In the genomic region with DNA sequence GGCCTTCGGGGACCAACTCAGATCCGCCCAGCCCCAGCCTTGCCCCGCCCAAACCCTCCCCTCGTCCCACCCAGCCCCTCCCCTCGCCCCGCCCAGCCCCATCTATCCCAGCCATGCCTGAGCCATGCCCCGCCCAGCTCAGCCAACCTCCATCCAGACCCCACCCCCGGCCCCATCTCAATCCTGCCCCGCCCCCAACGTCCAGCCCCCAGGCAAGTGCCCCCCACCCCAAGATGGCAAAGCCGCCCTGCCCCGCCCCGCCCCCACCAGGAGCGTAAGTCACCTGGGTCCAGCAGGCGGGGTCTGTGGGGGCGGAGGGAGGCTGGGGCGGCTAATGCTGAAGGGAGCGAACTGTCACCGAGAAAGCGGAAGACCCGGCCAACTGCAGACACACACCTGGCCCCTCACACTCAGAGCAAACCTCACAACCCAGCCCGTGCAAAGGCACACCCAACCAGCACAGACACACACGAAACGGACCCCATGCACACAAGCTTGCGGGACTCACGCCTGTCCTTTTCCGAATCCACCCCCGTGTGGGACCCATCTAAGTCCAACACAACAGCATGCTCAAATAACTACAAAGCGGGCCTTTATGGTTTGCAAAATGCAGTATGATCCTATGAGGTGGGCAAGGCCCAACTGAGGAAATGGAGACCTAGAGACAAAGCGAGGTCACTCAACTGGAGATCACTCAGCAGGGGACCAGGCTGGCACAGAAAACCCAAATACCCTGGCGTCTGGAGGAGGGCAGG, we compare ENCODE assay signal across 8 cellular contexts. TPM values are rescaled to one million over a fixed set of nuclear protein-coding genes. Genes with fewer than 3 reads are reported as not detected.
DNase-seq lines count a peak whose midpoint lies in the region; ATAC-seq and TF ChIP-seq lines count a peak whose summit lies in the region.

No MANE protein-coding gene starts in this region.

- H3K4me3 ChIP-seq in GM23338 (peak overlapping the region; percentile 64), foreskin fibroblast (ENCODE audit: low read depth in 1 of 2, low read length in 2 of 2) (peak overlapping the region; percentile 48 to 52), prostate gland (peak overlapping the region in 1 of 2 donors; percentile 42)

- peak overlapping the region; percentile 92 for H3K4me2 ChIP-seq in GM23338

- H3K27ac Mint-ChIP-seq in GM23338 = peak overlapping the region; percentile 12
- H3K27ac Mint-ChIP-seq in activated T-helper 2 cell treated with anti-CD3 and anti-CD28 coated beads, Interferon-gamma antibody, Interleukin-2, Interleukin-4, amounts not matched to agents 10 μg/mL and 5 μg/mL and 100 μg/mL, durations not matched to agents 14 hours and 24 hours and 36 hours = peak overlapping the region; percentile 92

- peaks cover 20% of the 10 kb centered on the region for H3K4me1 Mint-ChIP-seq in GM23338
- H3K4me1 Mint-ChIP-seq in activated T-helper 2 cell treated with anti-CD3 and anti-CD28 coated beads, Interferon-gamma antibody, Interleukin-2, Interleukin-4, amounts not matched to agents 10 μg/mL and 5 μg/mL and 100 μg/mL, durations not matched to agents 14 hours and 24 hours and 36 hours (ENCODE audit: low read depth) = peaks cover 42% of the 10 kb centered on the region

- no peaks in the 10 kb centered on the region; the same call in 1 of the 3 replicates for H3K9me3 Mint-ChIP-seq in GM23338
- no peaks in the 10 kb centered on the region for H3K9me3 Mint-ChIP-seq in activated T-helper 2 cell treated with anti-CD3 and anti-CD28 coated beads, Interferon-gamma antibody, Interleukin-2, Interleukin-4, amounts not matched to agents 10 μg/mL and 5 μg/mL and 100 μg/mL, durations not matched to agents 14 hours and 24 hours and 36 hours

- H3K79me2 ChIP-seq in GM23338 (replicated peaks; ENCODE audit: insufficient read depth) = no peaks in the 10 kb centered on the region

- 12% methylated on average over 24 of the region's 31 CpGs for WGBS in prostate gland

- ATAC-seq in GM23338 (peak; percentile 50), GM19463 (IDR thresholded peaks at IDR 0.05; ENCODE audit: unreplicated experiment) (no peak)

- H3K4me1 ChIP-seq in GM23338 (ENCODE audit: insufficient read depth) (peaks cover 17% of the 10 kb centered on the region), prostate gland (replicated peaks) (no peaks in the 10 kb centered on the region)

- TF ChIP-seq CTCF in GM23338 (conservative IDR thresholded peaks at IDR 0.05; ENCODE audit: low read depth in 2 of 2) (no peak), foreskin fibroblast (IDR thresholded peaks at IDR 0.05; ENCODE audit: low read depth, low read length) (no peak), prostate gland (IDR thresholded peaks at IDR 0.05) (no peak)

- peaks cover 2% of the 10 kb centered on the region for H4K20me1 ChIP-seq in GM23338 (replicated peaks; ENCODE audit: insufficient read depth)

- peak overlapping the region; percentile 82 for H3K4me3 Mint-ChIP-seq in GM23338
- H3K4me3 Mint-ChIP-seq in activated T-helper 2 cell treated with anti-CD3 and anti-CD28 coated beads, Interferon-gamma antibody, Interleukin-2, Interleukin-4, amounts not matched to agents 10 μg/mL and 5 μg/mL and 100 μg/mL, durations not matched to agents 14 hours and 24 hours and 36 hours (ENCODE audit: low read depth) = peak overlapping the region; percentile 71

- peaks cover 18% of the 10 kb centered on the region for H3F3A ChIP-seq in GM23338 (replicated peaks; ENCODE audit: low read depth)

- intact Hi-C loops in activated T-helper 2 cell treated with anti-CD3 and anti-CD28 coated beads, Interferon-gamma antibody, Interleukin-2, Interleukin-4, amounts not matched to agents 10 μg/mL and 5 μg/mL and 100 μg/mL, durations not matched to agents 14 hours and 24 hours and 36 hours (cut with micrococcal nuclease) = loop anchor here (1.0 to 10.0 kb wide), 3 partner anchors 11 to 1085 kb away; partner anchors contain the start of genes CNNM2, NFKB2 and OGA
- intact Hi-C loops in prostate gland (cut with DNase I) = no loop called here

- peaks cover 3% of the 10 kb centered on the region; the same call in 1 of the 3 replicates for H3K36me3 Mint-ChIP-seq in GM23338 (ENCODE audit: low read depth)
- H3K36me3 Mint-ChIP-seq in activated T-helper 2 cell treated with anti-CD3 and anti-CD28 coated beads, Interferon-gamma antibody, Interleukin-2, Interleukin-4, amounts not matched to agents 10 μg/mL and 5 μg/mL and 100 μg/mL, durations not matched to agents 14 hours and 24 hours and 36 hours (ENCODE audit: low read depth) = peaks cover 2% of the 10 kb centered on the region

- no peak for TF ChIP-seq POLR2A in prostate gland (IDR thresholded peaks at IDR 0.05)

- H2AFZ ChIP-seq in GM23338 = peak overlapping the region; percentile 47; the same call in 1 of the 2 replicates

- DNase-seq in COLO668 (lab: John Stamatoyannopoulos, UW; ENCODE audit: unreplicated experiment) = peak; percentile 4
- peak; percentile 90 for DNase-seq in GM23338 (ENCODE audit: low spot score)
- peak; percentile 76 for DNase-seq in NCI-H2227 (lab: John Stamatoyannopoulos, UW; ENCODE audit: unreplicated experiment)
- peak; percentile 54 for DNase-seq in activated T-helper 2 cell treated with anti-CD3 and anti-CD28 coated beads, Interferon-gamma antibody, Interleukin-2, Interleukin-4, amounts not matched to agents 10 μg/mL and 5 μg/mL and 100 μg/mL, durations not matched to agents 14 hours and 24 hours and 36 hours (ENCODE audit: low spot score)
- peak in 1 of 2 donors; percentile 71 for DNase-seq in foreskin fibroblast
- DNase-seq in prostate gland (ENCODE audit: low spot score) = peak; percentile 58
- DNase-seq in HT-29 (ENCODE audit: low spot score) = no peak

- H3K9me3 ChIP-seq in prostate gland = no peaks in the 10 kb centered on the region

- no peaks in the 10 kb centered on the region for H3K9me2 ChIP-seq in GM23338 (ENCODE audit: insufficient read depth)

- H3K36me3 ChIP-seq in GM23338 (ENCODE audit: insufficient read depth) = no peaks in the 10 kb centered on the region
- no peaks in the 10 kb centered on the region for H3K36me3 ChIP-seq in prostate gland

- H3K27me3 ChIP-seq in GM23338 (ENCODE audit: insufficient read depth) (no peaks in the 10 kb centered on the region), prostate gland (replicated peaks; ENCODE audit: insufficient read depth) (no peaks in the 10 kb centered on the region)

- peak overlapping the region; percentile 63; the same call in 1 of the 2 replicates for H3K27ac ChIP-seq in GM23338 (ENCODE audit: low read depth)
- H3K27ac ChIP-seq in prostate gland = peak overlapping the region; percentile 61 to 64

- H3K27me3 Mint-ChIP-seq in GM23338 (ENCODE audit: insufficient read depth, low read depth, poor library complexity) = peaks cover 22% of the 10 kb centered on the region
- no peaks in the 10 kb centered on the region for H3K27me3 Mint-ChIP-seq in activated T-helper 2 cell treated with anti-CD3 and anti-CD28 coated beads, Interferon-gamma antibody, Interleukin-2, Interleukin-4, amounts not matched to agents 10 μg/mL and 5 μg/mL and 100 μg/mL, durations not matched to agents 14 hours and 24 hours and 36 hours (ENCODE audit: low read depth)

TF ChIP-seq in GM23338, 12 proteins besides CTCF, POLR2A, EP300 and RAD21 (continues in another document):
- TF ChIP-seq ZNF114 (CRISPR knock-in tag; IDR thresholded peaks at IDR 0.05) (no peak), EZH2 (IDR thresholded peaks at IDR 0.05; ENCODE audit: low read depth, unreplicated experiment) (no peak), ZNF331 (CRISPR knock-in tag; IDR thresholded peaks at IDR 0.05; ENCODE audit: low read depth) (no peak), JUNB (IDR thresholded peaks at IDR 0.05; ENCODE audit: unreplicated experiment) (no peak), NANOG (IDR thresholded peaks at IDR 0.05; ENCODE audit: borderline replicate concordance) (no peak)

RNA-seq across cellular contexts. Expression of gene OGA, which starts 11.5 kb away (rescaled TPM):
- total RNA-seq in GM23338 (2014; rRNA removed; shearing (Covaris generic)) = 112 and 131 TPM in 2 replicates
- 68.1 and 68.4 TPM in 2 replicates for polyA plus RNA-seq in GM23338 (2016; fragmentation: Nextera tagmentation; extraction: Ambion mirVana)
- total RNA-seq in activated T-helper 2 cell treated with anti-CD3 and anti-CD28 coated beads, Interferon-gamma antibody, Interleukin-2, Interleukin-4, amounts not matched to agents 10 μg/mL and 5 μg/mL and 100 μg/mL, durations not matched to agents 14 hours and 24 hours and 36 hours = 119 and 122 TPM in 2 replicates
- total RNA-seq in prostate gland = 100 to 1,000 TPM in 1 of 2 donors, 10 to 100 TPM in 1; 82.5 to 143 TPM
- total RNA-seq in HT-29 (2014; rRNA removed; shearing (Covaris generic)) = 42.9 and 43.2 TPM in 2 replicates

RNA-seq across cellular contexts. Expression of gene KCNIP2, which starts 13.9 kb away (rescaled TPM):
- 2.2 and 2.9 TPM in 2 replicates for total RNA-seq in GM23338 (2014; rRNA removed; shearing (Covaris generic))
- 2.2 and 2.6 TPM in 2 replicates for polyA plus RNA-seq in GM23338 (2016; fragmentation: Nextera tagmentation; extraction: Ambion mirVana)
- 3.2 TPM in 2 replicates for total RNA-seq in activated T-helper 2 cell treated with anti-CD3 and anti-CD28 coated beads, Interferon-gamma antibody, Interleukin-2, Interleukin-4, amounts not matched to agents 10 μg/mL and 5 μg/mL and 100 μg/mL, durations not matched to agents 14 hours and 24 hours and 36 hours
- total RNA-seq in prostate gland = 1 to 10 TPM; 2.6 to 3.0 TPM
- total RNA-seq in HT-29 (2014; rRNA removed; shearing (Covaris generic)) = 1.2 and 1.9 TPM in 2 replicates

RNA-seq across cellular contexts. Expression of gene NPM3, which starts 46.5 kb away (rescaled TPM):
- total RNA-seq in GM23338 (2014; rRNA removed; shearing (Covaris generic)) = 258 and 345 TPM in 2 replicates
- polyA plus RNA-seq in GM23338 (2016; fragmentation: Nextera tagmentation; extraction: Ambion mirVana) = 31.5 and 32.2 TPM in 2 replicates
- 139 and 140 TPM in 2 replicates for total RNA-seq in activated T-helper 2 cell treated with anti-CD3 and anti-CD28 coated beads, Interferon-gamma antibody, Interleukin-2, Interleukin-4, amounts not matched to agents 10 μg/mL and 5 μg/mL and 100 μg/mL, durations not matched to agents 14 hours and 24 hours and 36 hours
- 10 to 100 TPM; 43.7 to 47.4 TPM for total RNA-seq in prostate gland
- 160 and 184 TPM in 2 replicates for total RNA-seq in HT-29 (2014; rRNA removed; shearing (Covaris generic))

RNA-seq across cellular contexts. Expression of gene FGF8, which starts 53.8 kb away (rescaled TPM):
- total RNA-seq in GM23338 (2014; rRNA removed; shearing (Covaris generic)) = 6.2 and 6.3 TPM in 2 replicates
- polyA plus RNA-seq in GM23338 (2016; fragmentation: Nextera tagmentation; extraction: Ambion mirVana) = 1.6 and 2.7 TPM in 2 replicates
- not detected in 2 replicates for total RNA-seq in activated T-helper 2 cell treated with anti-CD3 and anti-CD28 coated beads, Interferon-gamma antibody, Interleukin-2, Interleukin-4, amounts not matched to agents 10 μg/mL and 5 μg/mL and 100 μg/mL, durations not matched to agents 14 hours and 24 hours and 36 hours
- total RNA-seq in prostate gland = 1 to 10 TPM in 1 of 2 donors, not detected in 1; 1.2 TPM
- total RNA-seq in HT-29 (2014; rRNA removed; shearing (Covaris generic)) = not detected in 2 replicates
